In genomic region chr1:39178541-39179431, GRCh38 we compare ENCODE assay signal across 1 cellular context.
A peak's percentile ranks its signal among the peaks of the same experiment; 100 is the strongest.
TF ChIP-seq lines count a peak whose summit lies in the region.

No MANE protein-coding gene starts in this region.

TF ChIP-seq in K562, 482 proteins besides CTCF, POLR2A, EP300 and RAD21 (continued from another document and continues in another):
- TF ChIP-seq ARID3A (IDR thresholded peaks at IDR 0.05; ENCODE audit: borderline replicate concordance, low read depth, low read length) = peak; percentile 76
- TF ChIP-seq RCOR1 (IDR thresholded peaks at IDR 0.05; ENCODE audit: borderline replicate concordance in 1 of 2, low read depth in 2 of 2, low read length in 2 of 2) = peak in 1 of 2 experiments; percentile 65; a peak in 1 of 4 replicates
- TF ChIP-seq CHD7 (IDR thresholded peaks at IDR 0.05; ENCODE audit: low read depth, low read length) = no peak
- no peak for TF ChIP-seq CXXC5 (CRISPR knock-in tag; IDR thresholded peaks at IDR 0.05)
- TF ChIP-seq ATF1 (CRISPR knock-in tag; IDR thresholded peaks at IDR 0.05) = no peak
- no peak for TF ChIP-seq ATF1 (tag; IDR thresholded peaks at IDR 0.05)
- no peak for TF ChIP-seq RBBP5 (IDR thresholded peaks at IDR 0.05; ENCODE audit: borderline replicate concordance, insufficient read depth, low read length, poor library complexity, severe bottlenecking)
- no peak for TF ChIP-seq SNIP1 (IDR thresholded peaks at IDR 0.05; ENCODE audit: low read depth)
- TF ChIP-seq ZEB2 (IDR thresholded peaks at IDR 0.05) = no peak
- no peak for TF ChIP-seq NCOA4 (IDR thresholded peaks at IDR 0.05; ENCODE audit: partially characterized antibody)
- peak; percentile 38 for TF ChIP-seq ATF7 (IDR thresholded peaks at IDR 0.05)
- no peak for TF ChIP-seq ETV6 (IDR thresholded peaks at IDR 0.05; ENCODE audit: borderline replicate concordance in 1 of 2, low read depth in 2 of 2, low read length in 1 of 2)
- no peak for TF ChIP-seq ETV6 (CRISPR knock-in tag; IDR thresholded peaks at IDR 0.05; ENCODE audit: borderline replicate concordance)
- no peak for TF ChIP-seq SLC30A9 (CRISPR knock-in tag; IDR thresholded peaks at IDR 0.05)
- peak; percentile 52 for TF ChIP-seq PKNOX1 (IDR thresholded peaks at IDR 0.05)
- TF ChIP-seq ATF3 (IDR thresholded peaks at IDR 0.05) = peak; percentile 26; the same call in 1 of the 2 replicates
- no peak for TF ChIP-seq ATF3 (CRISPR knock-in tag; conservative IDR thresholded peaks at IDR 0.05)
- TF ChIP-seq EGR1 (conservative IDR thresholded peaks at IDR 0.05) = 0 out of 2 replicates have a peak, but pooled peaks have one; percentile 9
- peak in 1 of 3 experiments; percentile 25; a peak in 1 of 6 replicates for TF ChIP-seq ZBTB11 (CRISPR knock-in tag; IDR thresholded peaks at IDR 0.05)
- no peak for TF ChIP-seq CSDE1 (IDR thresholded peaks at IDR 0.05)
- TF ChIP-seq KLF16 (IDR thresholded peaks at IDR 0.05) = peak; percentile 78
- no peak for TF ChIP-seq CBFB (CRISPR knock-in tag; IDR thresholded peaks at IDR 0.05)
- no peak for TF ChIP-seq THAP12 (CRISPR knock-in tag; IDR thresholded peaks at IDR 0.05)
- TF ChIP-seq MEIS2 (IDR thresholded peaks at IDR 0.05; ENCODE audit: partially characterized antibody) = peak; percentile 60
- TF ChIP-seq ZNF707 (CRISPR knock-in tag; conservative IDR thresholded peaks at IDR 0.05) = no peak
- TF ChIP-seq TFAP4 (CRISPR knock-in tag; IDR thresholded peaks at IDR 0.05; ENCODE audit: borderline replicate concordance) = no peak
- peak; percentile 49 for TF ChIP-seq PRDM10 (IDR thresholded peaks at IDR 0.05; ENCODE audit: partially characterized antibody)
- no peak for TF ChIP-seq ZC3H11A (IDR thresholded peaks at IDR 0.05; ENCODE audit: low read depth, low read length)
- TF ChIP-seq MEF2D (tag; conservative IDR thresholded peaks at IDR 0.05; ENCODE audit: low read depth) = peak; percentile 74
- TF ChIP-seq ZNF668 (CRISPR knock-in tag; IDR thresholded peaks at IDR 0.05) = no peak
